20 cellular contexts compared by ENCODE assay signal in genomic region chrX:115521717-115522116, GRCh38.
"Had no signal": no experiment of that assay in that cellular context is flagged by ENCODE, and none has a peak within 500 bp of the region (broad histone marks: within the 10 kb centered on the region; RNA-seq: fewer than 3 reads in every experiment).

No MANE protein-coding gene starts in this region.

- ATAC-seq: activated naive CD4-positive, alpha-beta T cell treated with anti-CD3 and anti-CD28 coated beads, Interleukin-2, amount 50 U/mL, for 72 hours; gastroesophageal sphincter; heart left ventricle; natural killer cell treated with Interleukin-12 subunit alpha and Interleukin-12 subunit beta and Interleukin-15 and Interleukin-18, amount 100 ng/mL, for 72 hours; stimulated activated naive CD8-positive, alpha-beta T cell treated with anti-CD3 and anti-CD28 coated beads, Interleukin-15, Interleukin-2, amounts not matched to agents 100 U/mL and 50 U/mL, for 24 hours had no signal

- H3K27ac Mint-ChIP-seq: activated naive CD4-positive, alpha-beta T cell treated with anti-CD3 and anti-CD28 coated beads, Interleukin-2, amount 50 U/mL, for 72 hours; immature natural killer cell; mesothelial cell of epicardium; natural killer cell treated with Interleukin-12 subunit alpha and Interleukin-12 subunit beta and Interleukin-15 and Interleukin-18, amount 100 ng/mL, for 72 hours had no signal

- H3K27ac ChIP-seq: cardiac muscle cell, gastroesophageal sphincter, heart left ventricle, suprapubic skin, WERI-Rb-1 had no signal

- H3K27me3 ChIP-seq: cardiac muscle cell, gastroesophageal sphincter, suprapubic skin had no signal

- H3K9me3 Mint-ChIP-seq: activated naive CD4-positive, alpha-beta T cell treated with anti-CD3 and anti-CD28 coated beads, Interleukin-2, amount 50 U/mL, for 72 hours; immature natural killer cell; mesothelial cell of epicardium; natural killer cell treated with Interleukin-12 subunit alpha and Interleukin-12 subunit beta and Interleukin-15 and Interleukin-18, amount 100 ng/mL, for 72 hours had no signal

- DNase-seq: activated CD4-positive, alpha-beta T cell treated with anti-CD3 and anti-CD28 coated beads for 1 hour; activated CD8-positive, alpha-beta memory T cell treated with anti-CD3 and anti-CD28 coated beads for 24 hours; activated CD8-positive, alpha-beta memory T cell treated with anti-CD3 and anti-CD28 coated beads, Interleukin-2, amount 50 U/mL, for 48 hours; activated effector memory CD4-positive, alpha-beta T cell treated with anti-CD3 and anti-CD28 coated beads, Interleukin-2, amount 50 U/mL, for 16 hours; activated T-cell treated with anti-CD3 and anti-CD28 coated beads, Interleukin-2, amount 50 U/mL, for 48 hours; amniotic stem cell; heart left ventricle; immature natural killer cell; posterior cingulate gyrus; stimulated activated naive CD8-positive, alpha-beta T cell treated with anti-CD3 and anti-CD28 coated beads, Interleukin-15, Interleukin-2, amounts not matched to agents 100 U/mL and 50 U/mL, for 24 hours; SW 1271; trophoblast cell; WERI-Rb-1 had no signal

- H3K4me3 Mint-ChIP-seq: immature natural killer cell; mesothelial cell of epicardium; natural killer cell treated with Interleukin-12 subunit alpha and Interleukin-12 subunit beta and Interleukin-15 and Interleukin-18, amount 100 ng/mL, for 72 hours had no signal

- H3K4me3 ChIP-seq: cardiac muscle cell, gastroesophageal sphincter, heart left ventricle, lung, suprapubic skin had no signal

- H3K4me1 Mint-ChIP-seq: immature natural killer cell, mesothelial cell of epicardium had no signal

- H3K36me3 Mint-ChIP-seq: activated naive CD4-positive, alpha-beta T cell treated with anti-CD3 and anti-CD28 coated beads, Interleukin-2, amount 50 U/mL, for 72 hours; immature natural killer cell; mesothelial cell of epicardium; natural killer cell treated with Interleukin-12 subunit alpha and Interleukin-12 subunit beta and Interleukin-15 and Interleukin-18, amount 100 ng/mL, for 72 hours had no signal

- H3K9me3 ChIP-seq: gastroesophageal sphincter, heart left ventricle, suprapubic skin had no signal

- H3K4me1 ChIP-seq: gastroesophageal sphincter, heart left ventricle, suprapubic skin had no signal

- H3K36me3 ChIP-seq: cardiac muscle cell, gastroesophageal sphincter, heart left ventricle, suprapubic skin, WERI-Rb-1 had no signal
